9 cellular contexts compared by ENCODE assay signal in genomic region chr3:52317178-52317577, GRCh38. TPM values are rescaled to one million over a fixed set of nuclear protein-coding genes. Genes with fewer than 3 reads are reported as not detected.
DNase-seq lines count a peak whose midpoint lies in the region; ATAC-seq, FAIRE-seq and TF ChIP-seq lines count a peak whose summit lies in the region.
"Had no signal": no experiment of that assay in that cellular context is flagged by ENCODE, and none has a peak within 500 bp of the region (broad histone marks: within the 10 kb centered on the region; RNA-seq: fewer than 3 reads in every experiment).

No MANE protein-coding gene starts in this region.

- H3K36me3 ChIP-seq in K562 (ENCODE audit: control insufficient read depth, insufficient read depth, low read length) (no peaks in the 10 kb centered on the region), left lung (no peaks in the 10 kb centered on the region), suprapubic skin (no peaks in the 10 kb centered on the region)

- TF ChIP-seq POLR2A in K562 (conservative IDR thresholded peaks at IDR 0.05) (no peak), suprapubic skin (IDR thresholded peaks at IDR 0.05) (no peak)

- H3K36me3 Mint-ChIP-seq in activated CD4-positive, alpha-beta T cell treated with anti-CD3 and anti-CD28 coated beads, Interleukin-2, amount 10 ng/mL, durations not matched to agents 7 days and 5 days (ENCODE audit: low read depth), result no peaks in the 10 kb centered on the region

- 59% methylated on average over 5 of the region's 12 CpGs for WGBS in K562 (ENCODE audit: insufficient coverage, low coverage, missing lambda C conversion rate)
- WGBS in suprapubic skin, result 50% methylated on average over 12 of the region's 12 CpGs

- intact Hi-C loops in K562 (cut with micrococcal nuclease) (no loop called here), left lung (cut with DNase I) (no loop called here)

- no peak for FAIRE-seq in K562 (lab: Jason Lieb, UNC)

- no peak overlapping the region for H3K27ac Mint-ChIP-seq in activated CD4-positive, alpha-beta T cell treated with anti-CD3 and anti-CD28 coated beads, Interleukin-2, amount 10 ng/mL, durations not matched to agents 7 days and 5 days

- peaks cover under 1 to 17% of the 10 kb centered on the region in 2 experiments for H3K4me1 ChIP-seq in K562 (replicated peaks in 1 of 2; ENCODE audit: control insufficient read depth in 2 of 2, insufficient read depth in 2 of 2, low read length in 2 of 2)
- H3K4me1 ChIP-seq in left lung, result peaks cover 12 to 40% of the 10 kb centered on the region in 2 donors
- peaks cover 21% of the 10 kb centered on the region for H3K4me1 ChIP-seq in suprapubic skin

- 0 out of 2 replicates have a peak overlapping the region, but pooled peaks have one; percentile 3 for H3K4me3 ChIP-seq in K562
- peak overlapping the region; percentile 25 to 36 for H3K4me3 ChIP-seq in left lung
- H3K4me3 ChIP-seq in suprapubic skin, result peak overlapping the region; percentile 37
- H3K4me3 ChIP-seq: lung had no signal

- H3K27me3 ChIP-seq in K562 (ENCODE audit: control insufficient read depth in 2 of 2, insufficient read depth in 2 of 2, low read length in 2 of 2) (no peaks in the 10 kb centered on the region), left lung (no peaks in the 10 kb centered on the region), suprapubic skin (no peaks in the 10 kb centered on the region)

- H3K9me1 ChIP-seq in K562 (ENCODE audit: control insufficient read depth, insufficient read depth, low read length), result no peaks in the 10 kb centered on the region

- POLR2A ChIA-PET in activated CD4-positive, alpha-beta T cell treated with anti-CD3 and anti-CD28 coated beads, Interleukin-2, amount 10 ng/mL, durations not matched to agents 7 days and 5 days (lab: Charles Lee), result interaction anchor here (0.5 kb wide), 1 partner anchor 316 kb away, joined by 8 read pairs; no protein-coding TSS in a partner anchor
- POLR2A ChIA-PET in K562 (lab: Yijun Ruan, JAX), result interaction anchor here (0.7 kb wide), 1 partner anchor 371 kb away, joined by 3 read pairs; no protein-coding TSS in a partner anchor

- CTCF ChIA-PET in activated CD4-positive, alpha-beta T cell treated with anti-CD3 and anti-CD28 coated beads, Interleukin-2, amount 10 ng/mL, durations not matched to agents 7 days and 5 days (lab: Charles Lee), result interaction anchor here (1.0 to 2.0 kb wide), 4 partner anchors 22 to 98 kb away, joined by 3 to 9 read pairs (median 3); no protein-coding TSS in a partner anchor
- CTCF ChIA-PET in K562 (lab: Yijun Ruan, JAX; ENCODE audit: low intra/inter-chr PET ratio), result no interaction called here

- in situ Hi-C loops in K562 (cut with MboI), result no loop called here

- no peak for TF ChIP-seq EP300 in K562 (IDR thresholded peaks at IDR 0.05; ENCODE audit: low read length)
- TF ChIP-seq EP300 in suprapubic skin (IDR thresholded peaks at IDR 0.05), result no peak

- no peaks in the 10 kb centered on the region for H3K9me3 ChIP-seq in K562 (replicated peaks; ENCODE audit: control insufficient read depth, insufficient read depth, low read depth, low read length)
- no peaks in the 10 kb centered on the region for H3K9me3 ChIP-seq in left lung
- no peaks in the 10 kb centered on the region for H3K9me3 ChIP-seq in suprapubic skin

- 0 out of 2 replicates have a peak overlapping the region, but pooled peaks have one; percentile 70 for H2AFZ ChIP-seq in K562 (ENCODE audit: low read depth, low read length)

- peaks cover 17% of the 10 kb centered on the region for H3K4me1 Mint-ChIP-seq in activated CD4-positive, alpha-beta T cell treated with anti-CD3 and anti-CD28 coated beads, Interleukin-2, amount 10 ng/mL, durations not matched to agents 7 days and 5 days

- peak overlapping the region in 1 of 2 experiments; percentile 65; a peak in 1 of 4 replicates for H3K9ac ChIP-seq in K562 (ENCODE audit: insufficient read depth in 1 of 2, low read depth in 2 of 2, low read length in 2 of 2)

- no peak for TF ChIP-seq CTCF in K562 (IDR thresholded peaks at IDR 0.05 in 2 of 3, conservative IDR thresholded peaks at IDR 0.05 in 1 of 3; ENCODE audit: insufficient read depth in 2 of 3, low read depth in 1 of 3, low read length in 3 of 3)
- TF ChIP-seq CTCF in left lung (IDR thresholded peaks at IDR 0.05), result no peak
- no peak for TF ChIP-seq CTCF in suprapubic skin (IDR thresholded peaks at IDR 0.05)

- no peak for DNase-seq in activated CD4-positive, alpha-beta T cell treated with anti-CD3 and anti-CD28 coated beads, Interleukin-2, amount 10 ng/mL, durations not matched to agents 7 days and 5 days
- DNase-seq in activated CD4-positive, alpha-beta T cell treated with anti-CD3 and anti-CD28 coated beads for 4 hours, result no peak
- no peak for DNase-seq in K562 (ENCODE audit: extremely low read depth in 1 of 4, low spot score in 3 of 4)
- DNase-seq in left lung, result peak in 1 of 2 donors; percentile 63
- DNase-seq in suprapubic skin (ENCODE audit: low spot score in 2 of 2), result no peak
- DNase-seq in EL, result no peak

- no peaks in the 10 kb centered on the region for H3K27me3 Mint-ChIP-seq in activated CD4-positive, alpha-beta T cell treated with anti-CD3 and anti-CD28 coated beads, Interleukin-2, amount 10 ng/mL, durations not matched to agents 7 days and 5 days

- no TSS peak for BruUV-seq in K562 (replicated peaks; lab: Mats Ljungman, UMichigan)

- no peak for TF ChIP-seq RAD21 in K562 (CRISPR knock-in tag; conservative IDR thresholded peaks at IDR 0.05 in 1 of 2, IDR thresholded peaks at IDR 0.05 in 1 of 2)

- H3K27ac ChIP-seq in K562 (ENCODE audit: extremely low read depth, low read depth, low read length) (no peak overlapping the region), left lung (peak overlapping the region in 1 of 2 donors; percentile 3), suprapubic skin (no peak overlapping the region)

- peak overlapping the region; percentile 39 for H3K4me3 Mint-ChIP-seq in activated CD4-positive, alpha-beta T cell treated with anti-CD3 and anti-CD28 coated beads, Interleukin-2, amount 10 ng/mL, durations not matched to agents 7 days and 5 days

- H3K9me3 Mint-ChIP-seq in activated CD4-positive, alpha-beta T cell treated with anti-CD3 and anti-CD28 coated beads, Interleukin-2, amount 10 ng/mL, durations not matched to agents 7 days and 5 days, result no peaks in the 10 kb centered on the region

- H4K20me1 ChIP-seq in K562 (replicated peaks; ENCODE audit: control insufficient read depth, insufficient read depth, low read length), result no peaks in the 10 kb centered on the region

- ATAC-seq in K562, result no peak
- ATAC-seq in left lung, result peak; percentile 45
- no peak for ATAC-seq in HG03354 (IDR thresholded peaks at IDR 0.05; ENCODE audit: poor library complexity, severe bottlenecking, unreplicated experiment)
- ATAC-seq in GM21825 (IDR thresholded peaks at IDR 0.05; ENCODE audit: unreplicated experiment), result no peak

- peak overlapping the region; percentile 63 for H3K4me2 ChIP-seq in K562 (ENCODE audit: insufficient read depth, low read length)

- no peaks in the 10 kb centered on the region for H3K79me2 ChIP-seq in K562 (ENCODE audit: control insufficient read depth, insufficient read depth, low read length)

RNA-seq across cellular contexts. Expression of gene DNAH1, which starts 1.1 kb away (rescaled TPM):
- total RNA-seq in activated CD4-positive, alpha-beta T cell treated with anti-CD3 and anti-CD28 coated beads, Interleukin-2, amount 10 ng/mL, durations not matched to agents 7 days and 5 days, result 10 to 100 TPM; 25.2 to 25.7 TPM
- 10.1 and 27.0 TPM in 2 replicates for total RNA-seq in K562 (2011; cell fraction: chromatin; rRNA removed; ENCODE audit: low replicate concordance)
- 5.8 and 8.3 TPM in 2 replicates for total RNA-seq in K562 (2011; cell fraction: nucleolus; rRNA removed)
- 4.7 and 7.0 TPM in 2 replicates for total RNA-seq in K562 (2011; cell fraction: nucleoplasm; rRNA removed)
- 0.41 and 0.57 TPM in 2 replicates for total RNA-seq in K562 (2014; rRNA removed)
- total RNA-seq in K562 (2014; rRNA removed; fragmentation: Illumina TruSeq; extraction: Trizol), result 0.18 and 0.22 TPM in 2 replicates
- total RNA-seq in K562 (2015; rRNA removed; fragmentation: Illumina TruSeq; extraction: Trizol), result 0.51 and 0.57 TPM in 2 replicates
- total RNA-seq in K562 (2021), result 0.84 and 1.2 TPM in 2 replicates
- 0.57 and 0.97 TPM in 2 replicates for polyA plus RNA-seq in K562 (2011; rRNA removed)
- polyA plus RNA-seq in K562 (2011; cell fraction: cytosol; rRNA removed), result 0.21 and 0.55 TPM in 2 replicates
- 5.4 and 8.1 TPM in 2 replicates for polyA plus RNA-seq in K562 (2011; cell fraction: nucleus; rRNA removed)
- 0.47 and 4.0 TPM in 2 replicates for polyA plus RNA-seq in K562 (2012)
- 0.42 and 0.68 TPM in 2 replicates for polyA plus RNA-seq in K562 (2014; fragmentation: Illumina TruSeq; extraction: Trizol)
- under 1 TPM; 0.04 TPM for polyA plus RNA-seq in K562 (2014; fragmentation: Nextera tagmentation; extraction: Ambion mirVana)
- polyA plus RNA-seq in K562 (2014; rRNA removed), result 0.40 and 0.50 TPM in 2 replicates
- polyA minus RNA-seq in K562 (2011; rRNA and poly(A)+ RNA removed), result 0.98 and 1.8 TPM in 2 replicates
- polyA minus RNA-seq in K562 (2011; cell fraction: cytosol; rRNA and poly(A)+ RNA removed), result 0.46 and 0.48 TPM in 2 replicates
- 2.2 and 5.3 TPM in 2 replicates for polyA minus RNA-seq in K562 (2011; cell fraction: nucleus; rRNA and poly(A)+ RNA removed)
- 1 to 10 TPM; 6.5 to 7.7 TPM for total RNA-seq in left lung
- 10 to 100 TPM in 1 of 4 donors, 1 to 10 TPM in 3; 3.4 to 10.1 (median 7.7) TPM for total RNA-seq in suprapubic skin

RNA-seq across cellular contexts. Expression of gene GLYCTK, which starts 29.6 kb away (rescaled TPM):
- 10 to 100 TPM; 25.0 to 29.4 TPM for total RNA-seq in activated CD4-positive, alpha-beta T cell treated with anti-CD3 and anti-CD28 coated beads, Interleukin-2, amount 10 ng/mL, durations not matched to agents 7 days and 5 days
- total RNA-seq in K562 (2011; cell fraction: chromatin; rRNA removed; ENCODE audit: low replicate concordance), result 13.8 and 48.9 TPM in 2 replicates
- 30.0 and 32.7 TPM in 2 replicates for total RNA-seq in K562 (2011; cell fraction: nucleolus; rRNA removed)
- 23.2 and 27.7 TPM in 2 replicates for total RNA-seq in K562 (2011; cell fraction: nucleoplasm; rRNA removed)
- total RNA-seq in K562 (2014; rRNA removed) (5.8 and 6.4 TPM in 2 replicates), K562 (2014; rRNA removed; fragmentation: Illumina TruSeq; extraction: Trizol) (1.3 and 1.9 TPM in 2 replicates), K562 (2015; rRNA removed; fragmentation: Illumina TruSeq; extraction: Trizol) (3.4 and 4.1 TPM in 2 replicates), K562 (2021) (7.3 and 8.3 TPM in 2 replicates), left lung (10 to 100 TPM in 1 of 2 donors, 1 to 10 TPM in 1; 8.9 to 13.7 TPM), suprapubic skin (10 to 100 TPM in 1 of 4 donors, 1 to 10 TPM in 3; 2.6 to 11.9 (median 6.4) TPM)
- polyA plus RNA-seq in K562 (2011; rRNA removed) (6.0 and 7.1 TPM in 2 replicates), K562 (2014; fragmentation: Illumina TruSeq; extraction: Trizol) (3.0 and 4.5 TPM in 2 replicates), K562 (2014; fragmentation: Nextera tagmentation; extraction: Ambion mirVana) (under 1 TPM; 0.18 to 0.55 TPM), K562 (2014; rRNA removed) (9.1 and 9.9 TPM in 2 replicates)
- 6.9 and 12.4 TPM in 2 replicates for polyA plus RNA-seq in K562 (2011; cell fraction: cytosol; rRNA removed)
- polyA plus RNA-seq in K562 (2011; cell fraction: nucleus; rRNA removed), result 35.6 and 67.1 TPM in 2 replicates
- 5.1 and 6.4 TPM in 2 replicates for polyA plus RNA-seq in K562 (2012)
- 2.5 and 3.2 TPM in 2 replicates for polyA minus RNA-seq in K562 (2011; rRNA and poly(A)+ RNA removed)
- polyA minus RNA-seq in K562 (2011; cell fraction: cytosol; rRNA and poly(A)+ RNA removed), result 2.7 and 3.9 TPM in 2 replicates
- 10.9 and 12.1 TPM in 2 replicates for polyA minus RNA-seq in K562 (2011; cell fraction: nucleus; rRNA and poly(A)+ RNA removed)

RNA-seq across cellular contexts. Expression of gene WDR82, which starts 38.7 kb away (rescaled TPM):
- 100 to 1,000 TPM; 140 to 143 TPM for total RNA-seq in activated CD4-positive, alpha-beta T cell treated with anti-CD3 and anti-CD28 coated beads, Interleukin-2, amount 10 ng/mL, durations not matched to agents 7 days and 5 days
- 32.1 and 34.4 TPM in 2 replicates for total RNA-seq in K562 (2011; cell fraction: chromatin; rRNA removed; ENCODE audit: low replicate concordance)
- total RNA-seq in K562 (2011; cell fraction: nucleolus; rRNA removed), result 18.3 and 21.8 TPM in 2 replicates
- total RNA-seq in K562 (2011; cell fraction: nucleoplasm; rRNA removed), result 32.9 and 48.2 TPM in 2 replicates
- total RNA-seq in K562 (2014; rRNA removed) (22.0 and 29.6 TPM in 2 replicates), K562 (2014; rRNA removed; fragmentation: Illumina TruSeq; extraction: Trizol) (37.1 and 41.0 TPM in 2 replicates), K562 (2015; rRNA removed; fragmentation: Illumina TruSeq; extraction: Trizol) (36.1 and 39.0 TPM in 2 replicates), K562 (2021) (44.4 and 45.9 TPM in 2 replicates), left lung (10 to 100 TPM; 60.2 to 67.9 TPM), suprapubic skin (10 to 100 TPM; 46.7 to 57.6 (median 52.5) TPM)
- polyA plus RNA-seq in K562 (2011; rRNA removed) (38.0 and 62.9 TPM in 2 replicates), K562 (2014; fragmentation: Illumina TruSeq; extraction: Trizol) (45.3 and 46.2 TPM in 2 replicates), K562 (2014; fragmentation: Nextera tagmentation; extraction: Ambion mirVana) (1 to 10 TPM; 6.4 to 8.0 TPM), K562 (2014; rRNA removed) (30.6 and 37.7 TPM in 2 replicates)
- 25.3 and 36.3 TPM in 2 replicates for polyA plus RNA-seq in K562 (2011; cell fraction: cytosol; rRNA removed)
- 9.0 and 10.3 TPM in 2 replicates for polyA plus RNA-seq in K562 (2011; cell fraction: nucleus; rRNA removed)
- 26.5 and 47.8 TPM in 2 replicates for polyA plus RNA-seq in K562 (2012)
- 59.8 and 79.3 TPM in 2 replicates for polyA minus RNA-seq in K562 (2011; rRNA and poly(A)+ RNA removed)
- polyA minus RNA-seq in K562 (2011; cell fraction: cytosol; rRNA and poly(A)+ RNA removed), result 28.9 and 31.4 TPM in 2 replicates
- 9.8 and 14.4 TPM in 2 replicates for polyA minus RNA-seq in K562 (2011; cell fraction: nucleus; rRNA and poly(A)+ RNA removed)
